1 cellular context compared by ENCODE assay signal in genomic region chr5:124746916-124747769, GRCh38.
TF ChIP-seq lines count a peak whose summit lies in the region.

No MANE protein-coding gene starts in this region.

TF ChIP-seq in IMR-90, 13 proteins besides CTCF, POLR2A, EP300 and RAD21:
- TF ChIP-seq BHLHE40 (IDR thresholded peaks at IDR 0.05; ENCODE audit: low read depth, low read length) (peak; percentile 92), RCOR1 (IDR thresholded peaks at IDR 0.05; ENCODE audit: insufficient replicate concordance, low read length) (no peak), CHD1 (IDR thresholded peaks at IDR 0.05; ENCODE audit: low read depth, low read length) (no peak), FOS (IDR thresholded peaks at IDR 0.05; ENCODE audit: low read depth, low read length) (0 out of 2 replicates have a peak, but pooled peaks have one; percentile 5), SMC3 (IDR thresholded peaks at IDR 0.05; ENCODE audit: low read depth, low read length) (no peak), ELK1 (IDR thresholded peaks at IDR 0.05; ENCODE audit: borderline replicate concordance, low read depth, low read length) (no peak), CEBPB (IDR thresholded peaks at IDR 0.05; ENCODE audit: low read depth, low read length) (no peak), MAZ (IDR thresholded peaks at IDR 0.05; ENCODE audit: borderline replicate concordance, low read depth, low read length) (no peak), MXI1 (IDR thresholded peaks at IDR 0.05; ENCODE audit: borderline replicate concordance, low read depth, low read length) (no peak), RFX5 (IDR thresholded peaks at IDR 0.05; ENCODE audit: low read depth, low read length) (no peak), MAFK (IDR thresholded peaks at IDR 0.05; ENCODE audit: low read depth, low read length) (no peak), USF2 (IDR thresholded peaks at IDR 0.05; ENCODE audit: low read depth, low read length) (peak; percentile 93), NFE2L2 (IDR thresholded peaks at IDR 0.05; ENCODE audit: low read depth, low read length) (no peak)
